In the genomic region with DNA sequence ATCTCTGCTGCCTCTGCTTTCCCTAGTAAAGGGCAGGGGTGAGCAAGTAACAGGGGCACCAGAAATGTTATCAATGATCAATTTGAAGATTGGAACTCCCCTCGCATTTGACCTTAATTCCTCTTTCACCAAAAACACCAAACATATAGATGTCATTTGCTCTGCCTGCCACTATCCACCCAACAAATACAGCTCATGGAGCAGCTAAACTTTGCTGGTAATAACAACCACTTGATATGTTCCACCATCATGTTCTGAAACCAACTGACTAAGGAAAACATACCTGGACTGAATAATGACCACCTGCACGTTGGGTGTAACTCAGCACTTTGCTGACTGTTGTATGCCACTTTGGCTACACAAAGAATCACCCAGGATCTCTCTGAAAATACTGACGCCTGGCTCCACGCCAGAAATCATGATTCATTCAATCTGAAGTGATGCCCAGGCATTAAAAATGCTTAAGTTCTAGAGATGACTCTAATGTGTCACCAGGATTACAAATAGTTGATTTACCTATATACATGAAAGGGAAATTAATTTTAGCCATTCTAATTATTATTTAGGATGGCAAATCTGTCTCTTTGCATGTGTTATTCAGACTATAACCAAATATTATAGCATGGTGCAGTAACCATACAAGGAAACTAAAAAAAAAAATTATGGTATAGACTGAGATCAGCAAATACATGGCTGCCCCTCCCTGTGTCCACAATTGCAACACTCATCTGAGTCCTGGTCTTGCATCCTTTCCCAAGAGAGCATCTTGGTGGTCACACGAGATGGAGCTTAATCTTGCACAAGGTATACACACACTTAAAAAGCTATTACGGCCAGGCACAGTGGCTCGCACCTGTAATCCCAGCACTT, we compare ENCODE assay signal across 1 cellular context.
TF ChIP-seq lines count a peak whose summit lies in the region.

No MANE protein-coding gene starts in this region.

TF ChIP-seq in GM23338, 12 proteins besides CTCF, POLR2A, EP300 and RAD21 (continued from another document):
- TF ChIP-seq ZNF462 (CRISPR knock-in tag; IDR thresholded peaks at IDR 0.05), result no peak
- TF ChIP-seq ZNF114 (CRISPR knock-in tag; IDR thresholded peaks at IDR 0.05), result no peak
- TF ChIP-seq, protein P1, sequence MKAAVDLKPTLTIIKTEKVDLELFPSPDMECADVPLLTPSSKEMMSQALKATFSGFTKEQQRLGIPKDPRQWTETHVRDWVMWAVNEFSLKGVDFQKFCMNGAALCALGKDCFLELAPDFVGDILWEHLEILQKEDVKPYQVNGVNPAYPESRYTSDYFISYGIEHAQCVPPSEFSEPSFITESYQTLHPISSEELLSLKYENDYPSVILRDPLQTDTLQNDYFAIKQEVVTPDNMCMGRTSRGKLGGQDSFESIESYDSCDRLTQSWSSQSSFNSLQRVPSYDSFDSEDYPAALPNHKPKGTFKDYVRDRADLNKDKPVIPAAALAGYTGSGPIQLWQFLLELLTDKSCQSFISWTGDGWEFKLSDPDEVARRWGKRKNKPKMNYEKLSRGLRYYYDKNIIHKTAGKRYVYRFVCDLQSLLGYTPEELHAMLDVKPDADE (IDR thresholded peaks at IDR 0.05), result no peak
- TF ChIP-seq CREB1 (CRISPR knock-in tag; IDR thresholded peaks at IDR 0.05; ENCODE audit: low read depth), result no peak
- no peak for TF ChIP-seq NANOG (IDR thresholded peaks at IDR 0.05; ENCODE audit: borderline replicate concordance)
